ENCODE assay signal across 1 cellular context in the genomic region with DNA sequence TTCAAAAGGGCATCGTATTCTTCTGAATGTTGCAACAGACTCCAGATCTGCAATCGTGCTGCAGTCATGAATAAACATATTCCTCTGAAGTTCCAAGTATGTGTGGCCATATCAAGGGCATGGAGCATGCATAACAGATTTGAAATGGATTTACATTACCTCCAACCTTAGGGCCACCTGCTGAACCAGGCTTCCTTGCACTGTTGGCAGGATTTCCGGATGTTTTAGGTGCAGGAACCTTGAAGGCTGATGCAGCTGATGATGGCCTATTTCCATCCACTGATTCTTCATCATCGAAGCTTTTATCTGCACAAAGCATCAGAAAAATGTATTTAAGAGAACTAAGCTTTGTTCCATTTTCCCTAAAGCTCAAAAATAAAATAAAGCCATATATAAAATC.
TF ChIP-seq lines count a peak whose summit lies in the region.

No MANE protein-coding gene starts in this region.

TF ChIP-seq in IMR-90, 13 proteins besides CTCF, POLR2A, EP300 and RAD21 (continued from another document):
- TF ChIP-seq CEBPB (IDR thresholded peaks at IDR 0.05; ENCODE audit: low read depth, low read length) (no peak), RCOR1 (IDR thresholded peaks at IDR 0.05; ENCODE audit: insufficient replicate concordance, low read length) (no peak), RFX5 (IDR thresholded peaks at IDR 0.05; ENCODE audit: low read depth, low read length) (no peak)
